ENCODE assay signal across 1 cellular context in genomic region chr7:2743523-2744185, GRCh38. TPM values are rescaled to one million over a fixed set of nuclear protein-coding genes. Genes with fewer than 3 reads are reported as not detected.
"Had no signal": no experiment of that assay in that cellular context is flagged by ENCODE, and none has a peak within 500 bp of the region (broad histone marks: within the 10 kb centered on the region; RNA-seq: fewer than 3 reads in every experiment).

No MANE protein-coding gene starts in this region.

RNA-seq across cellular contexts. Expression of gene AMZ1, which starts 55.7 kb away (rescaled TPM):
- total RNA-seq: bronchial epithelial cell had no signal
